ENCODE assay signal across 8 cellular contexts in the genomic region with DNA sequence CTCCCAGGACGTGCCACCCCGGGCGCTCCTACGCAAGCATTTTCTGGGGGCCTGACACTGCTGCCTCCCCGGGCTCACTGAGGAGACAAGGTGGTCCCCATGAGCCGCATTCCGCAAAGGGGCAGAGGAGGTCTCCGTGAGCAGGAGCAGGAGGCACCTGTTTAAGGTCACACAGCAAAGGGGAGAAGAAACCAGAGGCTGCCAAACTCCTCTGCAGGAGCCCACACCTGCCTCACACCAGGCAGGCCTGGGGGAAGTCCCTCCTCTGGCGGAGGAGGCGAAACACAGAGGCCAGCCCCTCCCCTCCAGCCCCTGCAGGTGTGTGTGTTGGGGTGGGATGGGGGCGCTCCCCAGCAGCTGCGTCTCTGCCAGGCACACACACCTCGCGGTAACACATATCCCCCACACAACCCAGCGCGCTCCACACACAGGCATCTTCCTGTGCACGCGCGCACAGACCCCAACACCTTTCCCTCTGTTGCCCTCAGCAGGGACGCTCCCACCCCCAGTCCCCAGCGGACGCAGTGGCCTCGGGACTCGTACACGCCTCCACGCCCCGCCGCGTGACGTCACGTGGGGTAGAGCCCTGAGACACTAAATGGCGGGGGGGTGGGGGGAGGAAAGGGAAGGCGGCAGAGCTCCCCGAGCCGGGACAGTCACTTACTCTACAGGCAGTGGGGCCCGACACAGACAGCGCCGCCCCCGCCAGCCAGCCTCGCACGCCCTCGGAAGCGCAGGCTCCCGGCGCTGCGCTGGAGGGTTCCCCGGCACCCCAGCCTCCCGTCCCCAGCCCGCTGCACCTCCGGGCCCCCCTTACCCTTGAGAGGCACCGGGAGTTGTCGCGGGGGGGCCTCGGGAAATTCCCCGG. TPM values are rescaled to one million over a fixed set of nuclear protein-coding genes. Genes with fewer than 3 reads are reported as not detected.
DNase-seq lines count a peak whose midpoint lies in the region; ATAC-seq, FAIRE-seq and TF ChIP-seq lines count a peak whose summit lies in the region.

No MANE protein-coding gene starts in this region.

- no TSS peak for BruUV-seq in mammary epithelial cell (replicated peaks; lab: Mats Ljungman, UMichigan)

- H3K9me3 ChIP-seq in A549 = no peaks in the 10 kb centered on the region
- no peaks in the 10 kb centered on the region for H3K9me3 ChIP-seq in mammary epithelial cell (replicated peaks; ENCODE audit: insufficient read depth, low read length)

- CTCF ChIA-PET in A549 (lab: Yijun Ruan, JAX) = interaction anchor here (1.9 to 23.0 kb wide), 4 partner anchors 15 to 100 kb away, joined by 7 to 665 read pairs (median 64); a partner anchor contains a TSS
- CTCF ChIA-PET in mammary epithelial cell (lab: Charles Lee; ENCODE audit: low non-redundant PET) = interaction anchor here (0.9 kb wide), 1 partner anchor 13 kb away, joined by 4 read pairs; no protein-coding TSS in a partner anchor

- intact Hi-C loops in mammary epithelial cell (cut with micrococcal nuclease) = no loop called here

- TF ChIP-seq CTCF in A549 (IDR thresholded peaks at IDR 0.05) = no peak
- no peak for TF ChIP-seq CTCF in mammary epithelial cell (conservative IDR thresholded peaks at IDR 0.05 in 1 of 2, IDR thresholded peaks at IDR 0.05 in 1 of 2; ENCODE audit: extremely low read depth in 1 of 2, insufficient read depth in 1 of 2, low read depth in 1 of 2, low read length in 2 of 2)
- TF ChIP-seq CTCF in omental fat pad (IDR thresholded peaks at IDR 0.05) = no peak

- in situ Hi-C loops in GM18951 (cut with MboI; ENCODE audit: low sequenced_read_pairs, unreplicated experiment) = no loop called here
- in situ Hi-C loops in mammary epithelial cell (cut with MboI; ENCODE audit: low sequenced_read_pairs in 2 of 2) = no loop called here
- in situ Hi-C loops in G401 (cut with HindIII; ENCODE audit: low sequenced_read_pairs) = no loop called here

- dilution Hi-C loops in mammary epithelial cell (cut with HindIII; ENCODE audit: low sequenced_read_pairs) = no loop called here

- no peaks in the 10 kb centered on the region for H3K27me3 ChIP-seq in mammary epithelial cell (ENCODE audit: insufficient read depth, low read length)

- no peak for TF ChIP-seq RAD21 in A549 (conservative IDR thresholded peaks at IDR 0.05 in 1 of 2, IDR thresholded peaks at IDR 0.05 in 1 of 2)

- H3K4me3 ChIP-seq in A549 (peak overlapping the region; percentile 43), mammary epithelial cell (replicated peaks in 1 of 3; ENCODE audit: insufficient read depth in 1 of 3, low read depth in 2 of 3, low read length in 3 of 3) (peak overlapping the region; percentile 18 to 51 (median 39))

- no peak for FAIRE-seq in A549 (lab: Jason Lieb, UNC)

- TF ChIP-seq POLR2A in A549 (IDR thresholded peaks at IDR 0.05; ENCODE audit: low read length) (no peak), GM18951 (IDR thresholded peaks at IDR 0.05; ENCODE audit: extremely low read depth, insufficient read depth, insufficient read length) (peak; percentile 18)

- no peak for TF ChIP-seq EP300 in A549 (IDR thresholded peaks at IDR 0.05)

- DNase-seq in A549 (ENCODE audit: low read depth in 1 of 2, low spot score in 1 of 2) = no peak
- peak; percentile 58 to 90 (median 72) for DNase-seq in T-helper 2 cell
- DNase-seq in mammary epithelial cell = no peak
- DNase-seq in omental fat pad (ENCODE audit: low spot score) = no peak
- no peak for DNase-seq in G401 (ENCODE audit: low spot score)
- no peak for DNase-seq in GM03348 (ENCODE audit: low spot score)

- POLR2A ChIA-PET in A549 (lab: Yijun Ruan, JAX) = no interaction called here

- H2AFZ ChIP-seq in mammary epithelial cell (ENCODE audit: low read depth, low read length) = peak overlapping the region; percentile 64

- H3K27ac ChIP-seq in A549 = peak overlapping the region in 1 of 2 experiments; percentile 80; a peak in 3 of 6 replicates
- no peak overlapping the region for H3K27ac ChIP-seq in mammary epithelial cell (ENCODE audit: insufficient read depth, low read depth, low read length)

- no peaks in the 10 kb centered on the region for H4K20me1 ChIP-seq in mammary epithelial cell (ENCODE audit: insufficient read depth, low read length)

- no peak overlapping the region for H3K9ac ChIP-seq in mammary epithelial cell (ENCODE audit: insufficient read depth, low read length)

- H3K36me3 ChIP-seq in mammary epithelial cell (ENCODE audit: insufficient read depth, low read length) = no peaks in the 10 kb centered on the region

- peak overlapping the region; percentile 89 for H3K4me2 ChIP-seq in A549
- H3K4me2 ChIP-seq in mammary epithelial cell (ENCODE audit: insufficient read depth, low read depth, low read length) = peak overlapping the region; percentile 91

- ATAC-seq in A549 (peak; percentile 7 to 50; a peak in 3 of 6 replicates), HG03103 (IDR thresholded peaks at IDR 0.05; ENCODE audit: low read depth, unreplicated experiment) (peak; percentile 57), omental fat pad (ENCODE audit: low FRiP score) (peak; percentile 39)

- WGBS in A549 (ENCODE audit: missing lambda C conversion rate) = 60% methylated on average over 14 of the region's 55 CpGs
- 46% methylated on average over 8 of the region's 55 CpGs for WGBS in mammary epithelial cell (ENCODE audit: low coverage, missing lambda C conversion rate)

- peaks cover 4% of the 10 kb centered on the region; the same call in 1 of the 3 replicates for H3K4me1 ChIP-seq in A549
- peaks cover 36% of the 10 kb centered on the region for H3K4me1 ChIP-seq in mammary epithelial cell (ENCODE audit: insufficient read depth, low read length)

- H3K79me2 ChIP-seq in mammary epithelial cell (ENCODE audit: insufficient read depth, low read length) = no peaks in the 10 kb centered on the region

TF ChIP-seq in A549, 52 proteins besides CTCF, POLR2A, EP300 and RAD21 (continues in another document):
- no peak for TF ChIP-seq ZC3H11A (IDR thresholded peaks at IDR 0.05)
- no peak for TF ChIP-seq JUNB (IDR thresholded peaks at IDR 0.05)
- no peak for TF ChIP-seq CHD2 (IDR thresholded peaks at IDR 0.05; ENCODE audit: low read length, partially characterized antibody)
- no peak for TF ChIP-seq KDM1A (IDR thresholded peaks at IDR 0.05; ENCODE audit: low read depth)
- TF ChIP-seq, protein P1, sequence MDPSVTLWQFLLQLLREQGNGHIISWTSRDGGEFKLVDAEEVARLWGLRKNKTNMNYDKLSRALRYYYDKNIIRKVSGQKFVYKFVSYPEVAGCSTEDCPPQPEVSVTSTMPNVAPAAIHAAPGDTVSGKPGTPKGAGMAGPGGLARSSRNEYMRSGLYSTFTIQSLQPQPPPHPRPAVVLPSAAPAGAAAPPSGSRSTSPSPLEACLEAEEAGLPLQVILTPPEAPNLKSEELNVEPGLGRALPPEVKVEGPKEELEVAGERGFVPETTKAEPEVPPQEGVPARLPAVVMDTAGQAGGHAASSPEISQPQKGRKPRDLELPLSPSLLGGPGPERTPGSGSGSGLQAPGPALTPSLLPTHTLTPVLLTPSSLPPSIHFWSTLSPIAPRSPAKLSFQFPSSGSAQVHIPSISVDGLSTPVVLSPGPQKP (IDR thresholded peaks at IDR 0.05; ENCODE audit: low read depth, low read length) = no peak
- TF ChIP-seq CHD4 (IDR thresholded peaks at IDR 0.05; ENCODE audit: borderline replicate concordance) = no peak
- no peak for TF ChIP-seq NR3C1 (IDR thresholded peaks at IDR 0.05)
- TF ChIP-seq, protein P2, sequence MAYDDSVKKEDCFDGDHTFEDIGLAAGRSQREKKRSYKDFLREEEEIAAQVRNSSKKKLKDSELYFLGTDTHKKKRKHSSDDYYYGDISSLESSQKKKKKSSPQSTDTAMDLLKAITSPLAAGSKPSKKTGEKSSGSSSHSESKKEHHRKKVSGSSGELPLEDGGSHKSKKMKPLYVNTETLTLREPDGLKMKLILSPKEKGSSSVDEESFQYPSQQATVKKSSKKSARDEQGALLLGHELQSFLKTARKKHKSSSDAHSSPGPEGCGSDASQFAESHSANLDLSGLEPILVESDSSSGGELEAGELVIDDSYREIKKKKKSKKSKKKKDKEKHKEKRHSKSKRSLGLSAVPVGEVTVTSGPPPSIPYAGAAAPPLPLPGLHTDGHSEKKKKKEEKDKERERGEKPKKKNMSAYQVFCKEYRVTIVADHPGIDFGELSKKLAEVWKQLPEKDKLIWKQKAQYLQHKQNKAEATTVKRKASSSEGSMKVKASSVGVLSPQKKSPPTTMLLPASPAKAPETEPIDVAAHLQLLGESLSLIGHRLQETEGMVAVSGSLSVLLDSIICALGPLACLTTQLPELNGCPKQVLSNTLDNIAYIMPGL (CRISPR knock-in tag; IDR thresholded peaks at IDR 0.05; ENCODE audit: borderline replicate concordance) = no peak
- no peak for TF ChIP-seq HDAC2 (IDR thresholded peaks at IDR 0.05)

RNA-seq across cellular contexts. Expression of a gene that starts 0.5 kb away (rescaled TPM):
- polyA plus RNA-seq in A549 (2011; rRNA removed) = not detected in 2 replicates
- 0.01 and 0.03 TPM in 2 replicates for polyA plus RNA-seq in A549 (2012; cell fraction: cytosol; rRNA removed)
- 0.02 and 0.04 TPM in 2 replicates for polyA plus RNA-seq in A549 (2012; cell fraction: nucleus; rRNA removed)
- polyA plus RNA-seq in A549 (2017; fragmentation: RNase III; extraction: RNeasy Plus Mini Kit Qiagen cat#74134 plus additional on column Dnase treatment) = 0.04 TPM in 2 of 3 replicates, not detected in the other
- not detected in 2 replicates for polyA minus RNA-seq in A549 (2011; rRNA and poly(A)+ RNA removed)
- total RNA-seq in mammary epithelial cell = under 1 TPM; under 0.01 to 0.45 TPM
- polyA plus RNA-seq in mammary epithelial cell = 0.85 TPM
- polyA minus RNA-seq in mammary epithelial cell = not detected
- total RNA-seq in omental fat pad = 1 to 10 TPM in 1 of 4 donors, under 1 TPM in 1, not detected in 2; 0.36 to 2.3 TPM
- 0.12 and 1.4 TPM in 2 replicates for total RNA-seq in G401 (2014; rRNA removed; shearing (Covaris generic))

RNA-seq across cellular contexts. Expression of a gene that starts 20.5 kb away (rescaled TPM):
- polyA plus RNA-seq in A549 (2011; rRNA removed) (0.05 and 0.06 TPM in 2 replicates), A549 (2017; fragmentation: RNase III; extraction: RNeasy Plus Mini Kit Qiagen cat#74134 plus additional on column Dnase treatment) (0.08 to 0.28 TPM (median 0.10 TPM) in 3 replicates), mammary epithelial cell (not detected)
- polyA plus RNA-seq in A549 (2012; cell fraction: cytosol; rRNA removed) = 0.15 and 0.44 TPM in 2 replicates
- 0.05 and 0.40 TPM in 2 replicates for polyA plus RNA-seq in A549 (2012; cell fraction: nucleus; rRNA removed)
- not detected in 2 replicates for polyA minus RNA-seq in A549 (2011; rRNA and poly(A)+ RNA removed)
- total RNA-seq in mammary epithelial cell (not detected), omental fat pad (1 to 10 TPM in 2 of 4 donors, under 1 TPM in 2; 0.19 to 2.7 (median 0.62) TPM)
- not detected for polyA minus RNA-seq in mammary epithelial cell
- 0.14 TPM in 1 of 2 replicates, not detected in the other for total RNA-seq in G401 (2014; rRNA removed; shearing (Covaris generic))

RNA-seq across cellular contexts. Expression of a gene that starts 48.5 kb away (rescaled TPM):
- polyA plus RNA-seq in A549 (2011; rRNA removed) (not detected in 2 replicates), A549 (2017; fragmentation: RNase III; extraction: RNeasy Plus Mini Kit Qiagen cat#74134 plus additional on column Dnase treatment) (not detected in 3 replicates), mammary epithelial cell (not detected)
- not detected in 2 replicates for polyA plus RNA-seq in A549 (2012; cell fraction: cytosol; rRNA removed)
- not detected in 2 replicates for polyA plus RNA-seq in A549 (2012; cell fraction: nucleus; rRNA removed)
- polyA minus RNA-seq in A549 (2011; rRNA and poly(A)+ RNA removed) = not detected in 2 replicates
- total RNA-seq in mammary epithelial cell (not detected), omental fat pad (not detected)
- not detected for polyA minus RNA-seq in mammary epithelial cell
- not detected in 2 replicates for total RNA-seq in G401 (2014; rRNA removed; shearing (Covaris generic))

Comparison
In these comparisons a context has a peak if more than half of its experiments do, and no peak if none do; other contexts are left out.
1. DNase-seq: peak in T-helper 2 cell (5 of 5); none in A549 (0 of 2), mammary epithelial cell (single experiment), omental fat pad (single experiment), G401 (single experiment) and GM03348 (single experiment).
2. Peak in every context shown above with its lines, with median percentiles within 50 percentile points of each other: ATAC-seq.